ENCODE assay signal across 10 cellular contexts in genomic region chr2:128727914-128728313, GRCh38.
A peak's percentile ranks its signal among the peaks of the same experiment; 100 is the strongest.
DNase-seq lines count a peak whose midpoint lies in the region; ATAC-seq and TF ChIP-seq lines count a peak whose summit lies in the region.
"Had no signal": no experiment of that assay in that cellular context is flagged by ENCODE, and none has a peak within 500 bp of the region (broad histone marks: within the 10 kb centered on the region; RNA-seq: fewer than 3 reads in every experiment).

No MANE protein-coding gene starts in this region.

- H3K36me3 ChIP-seq in adipocyte (ENCODE audit: control insufficient read depth, insufficient read depth, low read length, severe bottlenecking) (no peaks in the 10 kb centered on the region), A673 (ENCODE audit: insufficient read depth, low read length, poor library complexity, severe bottlenecking) (no peaks in the 10 kb centered on the region)
- H3K36me3 ChIP-seq: HAP-1, lower lobe of right lung had no signal

- ATAC-seq in GM19351 (IDR thresholded peaks at IDR 0.05; ENCODE audit: unreplicated experiment) (peak; percentile 68), HG03280 (IDR thresholded peaks at IDR 0.05; ENCODE audit: unreplicated experiment) (peak; percentile 46)
- no peak for ATAC-seq in naive thymus-derived CD8-positive, alpha-beta T cell

- intact Hi-C loops in A673 (cut with micrococcal nuclease; ENCODE audit: unreplicated experiment): no loop called here

- TF ChIP-seq CTCF in A673 (conservative IDR thresholded peaks at IDR 0.05; ENCODE audit: low read depth, low read length): no peak

- DNase-seq in adipocyte (ENCODE audit: low read depth): peak; percentile 89
- DNase-seq in skeletal muscle cell (ENCODE audit: low read depth): peak; percentile 92
- DNase-seq in naive thymus-derived CD8-positive, alpha-beta T cell: no peak
- no peak for DNase-seq in NCI-H774 (lab: John Stamatoyannopoulos, UW)
- DNase-seq in A673 (ENCODE audit: low spot score): no peak
- DNase-seq: activated naive CD8-positive, alpha-beta T cell treated with anti-CD3 and anti-CD28 coated beads, Interleukin-2, amount 10 ng/mL, durations not matched to agents 7 days and 5 days; lower lobe of right lung had no signal

- H3K27ac ChIP-seq in A673 (ENCODE audit: low read depth, low read length, poor library complexity, severe bottlenecking): no peak overlapping the region
- H3K27ac ChIP-seq: lower lobe of right lung had no signal

- H3K9me3 ChIP-seq in adipocyte (ENCODE audit: control insufficient read depth, low read length) (peaks cover 5% of the 10 kb centered on the region), A673 (ENCODE audit: low read depth, low read length, poor library complexity, severe bottlenecking) (peaks cover 9% of the 10 kb centered on the region)
- H3K9me3 ChIP-seq: HAP-1 had no signal

- H3K9ac ChIP-seq in adipocyte (ENCODE audit: low read length): peak overlapping the region; percentile 12

- H3K27ac Mint-ChIP-seq in naive thymus-derived CD8-positive, alpha-beta T cell: no peak overlapping the region
- H3K27ac Mint-ChIP-seq: activated naive CD8-positive, alpha-beta T cell treated with anti-CD3 and anti-CD28 coated beads, Interleukin-2, amount 10 ng/mL, durations not matched to agents 7 days and 5 days had no signal

- H3K27me3 Mint-ChIP-seq in naive thymus-derived CD8-positive, alpha-beta T cell: peaks cover 0 to 14% (median 4%) of the 10 kb centered on the region in 5 donors

- H3K4me3 Mint-ChIP-seq in naive thymus-derived CD8-positive, alpha-beta T cell: no peak overlapping the region
- H3K4me3 Mint-ChIP-seq: activated naive CD8-positive, alpha-beta T cell treated with anti-CD3 and anti-CD28 coated beads, Interleukin-2, amount 10 ng/mL, durations not matched to agents 7 days and 5 days had no signal

- H3K4me1 Mint-ChIP-seq in naive thymus-derived CD8-positive, alpha-beta T cell: peaks cover 0 to 2% (median under 1%) of the 10 kb centered on the region in 4 donors

- H3K27me3 ChIP-seq in adipocyte (replicated peaks; ENCODE audit: control insufficient read depth, insufficient read depth, low read length) (no peaks in the 10 kb centered on the region), A673 (replicated peaks; ENCODE audit: insufficient read depth, low read depth, low read length, poor library complexity) (no peaks in the 10 kb centered on the region)

- no peak overlapping the region for H3K4me3 ChIP-seq in adipocyte (ENCODE audit: low read length)
- no peak overlapping the region for H3K4me3 ChIP-seq in skeletal muscle cell (ENCODE audit: low read depth, low read length)
- no peak overlapping the region for H3K4me3 ChIP-seq in A673 (ENCODE audit: low read depth, low read length, poor library complexity, severe bottlenecking)
- H3K4me3 ChIP-seq: HAP-1, lower lobe of right lung had no signal

- H3K4me1 ChIP-seq in adipocyte (ENCODE audit: control insufficient read depth, insufficient read depth, low read length) (peaks cover 31% of the 10 kb centered on the region), A673 (ENCODE audit: insufficient read depth, low read length, poor library complexity, severe bottlenecking) (peaks cover 7% of the 10 kb centered on the region)
- H3K4me1 ChIP-seq: HAP-1, lower lobe of right lung had no signal

- CTCF ChIA-PET in A673 (lab: Charles Lee): no interaction called here

- POLR2A ChIA-PET in naive thymus-derived CD8-positive, alpha-beta T cell (lab: Charles Lee): no interaction called here
- POLR2A ChIA-PET in A673 (lab: Charles Lee; ENCODE audit: low non-redundant PET): no interaction called here

- BruUV-seq in A673 (replicated peaks; lab: Mats Ljungman, UMichigan): no TSS peak

- peaks cover 2 to 19% (median 9%) of the 10 kb centered on the region in 9 donors for H3K9me3 Mint-ChIP-seq in naive thymus-derived CD8-positive, alpha-beta T cell

- peaks cover 0 to 14% (median 0%) of the 10 kb centered on the region in 3 donors for H3K36me3 Mint-ChIP-seq in naive thymus-derived CD8-positive, alpha-beta T cell

Comparison
In these comparisons a context has a peak if more than half of its experiments do, and no peak if none do; other contexts are left out.
1. ATAC-seq: peak in GM19351 (single experiment) and HG03280 (single experiment); none in naive thymus-derived CD8-positive, alpha-beta T cell (0 of 2).
2. DNase-seq: peak in adipocyte (single experiment) and skeletal muscle cell (single experiment); none in naive thymus-derived CD8-positive, alpha-beta T cell (0 of 10), NCI-H774 (single experiment) and A673 (single experiment).